ENCODE assay signal across 9 cellular contexts in the genomic region with DNA sequence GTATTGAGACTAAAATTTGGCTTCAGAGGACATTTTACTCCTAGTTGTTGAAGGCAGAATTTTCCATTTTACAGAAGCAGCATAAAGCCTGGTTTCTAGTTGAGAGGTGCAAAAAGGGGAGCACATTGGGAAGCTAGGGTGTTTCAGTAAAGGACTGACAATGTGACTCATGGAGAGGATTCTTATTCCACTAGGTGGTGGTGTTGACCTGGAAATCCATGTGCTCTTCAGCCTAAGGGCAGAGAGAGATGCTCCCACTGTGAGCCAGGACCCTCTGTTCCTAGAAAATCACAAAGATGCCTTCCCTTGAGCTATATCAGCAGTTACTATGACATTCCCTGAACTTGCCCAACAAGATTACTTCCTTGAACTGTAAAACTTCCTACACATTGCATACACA.
A peak's percentile ranks its signal among the peaks of the same experiment; 100 is the strongest.
DNase-seq lines count a peak whose midpoint lies in the region; ATAC-seq and TF ChIP-seq lines count a peak whose summit lies in the region.
"Had no signal": no experiment of that assay in that cellular context is flagged by ENCODE, and none has a peak within 500 bp of the region (broad histone marks: within the 10 kb centered on the region; RNA-seq: fewer than 3 reads in every experiment).

No MANE protein-coding gene starts in this region.

- H3K27me3 ChIP-seq in breast epithelium (no peaks in the 10 kb centered on the region), upper lobe of left lung (no peaks in the 10 kb centered on the region)

- no peak for ATAC-seq in upper lobe of left lung (ENCODE audit: low FRiP score in 2 of 2)
- ATAC-seq in GM19328 (IDR thresholded peaks at IDR 0.05; ENCODE audit: unreplicated experiment) = no peak

- no peak overlapping the region for H3K27ac Mint-ChIP-seq in MCF 10A (ENCODE audit: low read depth, unreplicated experiment)
- H3K27ac Mint-ChIP-seq: CD4-positive, CD25-positive, alpha-beta regulatory T cell had no signal

- TF ChIP-seq POLR2A in breast epithelium (IDR thresholded peaks at IDR 0.05) = no peak
- no peak for TF ChIP-seq POLR2A in upper lobe of left lung (IDR thresholded peaks at IDR 0.05)

- DNase-seq in MCF 10A (ENCODE audit: unreplicated experiment) = peak; percentile 61
- DNase-seq in breast epithelium (ENCODE audit: low spot score in 2 of 2) = no peak
- DNase-seq in NCI-H2081 (lab: John Stamatoyannopoulos, UW) = peak; percentile 5 to 37
- peak; percentile 19 for DNase-seq in fibroblast of mammary gland (ENCODE audit: low read depth)
- DNase-seq in upper lobe of left lung = no peak
- DNase-seq in GM19238 (ENCODE audit: insufficient read length, low spot score) = no peak
- DNase-seq in COLO829 (ENCODE audit: low spot score) = no peak
- DNase-seq: CD4-positive, CD25-positive, alpha-beta regulatory T cell had no signal

- no peak overlapping the region for H3K4me3 Mint-ChIP-seq in MCF 10A (ENCODE audit: unreplicated experiment)
- H3K4me3 Mint-ChIP-seq: CD4-positive, CD25-positive, alpha-beta regulatory T cell had no signal

- H3K9me3 Mint-ChIP-seq in MCF 10A (ENCODE audit: unreplicated experiment) = peaks cover 6% of the 10 kb centered on the region

- H3K27ac ChIP-seq in breast epithelium (no peak overlapping the region), upper lobe of left lung (no peak overlapping the region)

- intact Hi-C loops in MCF 10A (cut with micrococcal nuclease) (loop anchor here (1.0 to 5.0 kb wide), 6 partner anchors 77 to 572 kb away; no protein-coding TSS in a partner anchor), breast epithelium (cut with DNase I; ENCODE audit: low total_unique reads) (no loop called here)

- no peaks in the 10 kb centered on the region for H3K4me1 Mint-ChIP-seq in MCF 10A (ENCODE audit: insufficient read depth, unreplicated experiment)
- H3K4me1 Mint-ChIP-seq: CD4-positive, CD25-positive, alpha-beta regulatory T cell had no signal

- H3K36me3 ChIP-seq in breast epithelium = no peaks in the 10 kb centered on the region
- no peaks in the 10 kb centered on the region for H3K36me3 ChIP-seq in upper lobe of left lung

- CTCF ChIA-PET in MCF 10A (lab: Yijun Ruan, JAX) = interaction anchor here (0.5 to 9.7 kb wide), 38 partner anchors 11 to 781 kb away, joined by 3 to 215 read pairs (median 4); no protein-coding TSS in a partner anchor

- no TSS peak for BruUV-seq in MCF 10A (replicated peaks; lab: Mats Ljungman, UMichigan)

- H3K27me3 Mint-ChIP-seq in MCF 10A (ENCODE audit: insufficient read depth, unreplicated experiment) = no peaks in the 10 kb centered on the region
- H3K27me3 Mint-ChIP-seq: CD4-positive, CD25-positive, alpha-beta regulatory T cell had no signal

- H3K4me1 ChIP-seq in breast epithelium (no peaks in the 10 kb centered on the region), upper lobe of left lung (no peaks in the 10 kb centered on the region)

- POLR2A ChIA-PET in MCF 10A (lab: Yijun Ruan, JAX) = interaction anchor here (1.0 kb wide), 1 partner anchor 77 kb away, joined by 4 read pairs; no protein-coding TSS in a partner anchor

- H3K9me3 ChIP-seq in breast epithelium = no peaks in the 10 kb centered on the region
- H3K9me3 ChIP-seq in upper lobe of left lung = no peaks in the 10 kb centered on the region

- H3K4me3 ChIP-seq in breast epithelium (no peak overlapping the region), fibroblast of mammary gland (ENCODE audit: control insufficient read depth, low read depth, low read length) (no peak overlapping the region), upper lobe of left lung (no peak overlapping the region)

- TF ChIP-seq CTCF in MCF 10A (IDR thresholded peaks at IDR 0.05; ENCODE audit: unreplicated experiment) (peak; percentile 65), breast epithelium (IDR thresholded peaks at IDR 0.05) (no peak), fibroblast of mammary gland (conservative IDR thresholded peaks at IDR 0.05; ENCODE audit: control insufficient read depth, insufficient read depth, low read depth, low read length) (peak; percentile 23), upper lobe of left lung (IDR thresholded peaks at IDR 0.05) (peak in 4 of 6 experiments; percentile 14 to 39 (median 22))

- H3K36me3 Mint-ChIP-seq in MCF 10A (ENCODE audit: insufficient read depth, unreplicated experiment) = no peaks in the 10 kb centered on the region
- H3K36me3 Mint-ChIP-seq: CD4-positive, CD25-positive, alpha-beta regulatory T cell had no signal

- TF ChIP-seq EP300 in upper lobe of left lung (IDR thresholded peaks at IDR 0.05) = no peak

Comparison
In these comparisons a context has a peak if more than half of its experiments do, and no peak if none do; other contexts are left out.
1. DNase-seq: peak in MCF 10A (single experiment), NCI-H2081 (2 of 2) and fibroblast of mammary gland (single experiment); none in breast epithelium (0 of 2), upper lobe of left lung (0 of 2), GM19238 (single experiment) and COLO829 (single experiment).
2. CTCF ChIP-seq: peak in MCF 10A (single experiment), fibroblast of mammary gland (single experiment) and upper lobe of left lung (4 of 6); none in breast epithelium (0 of 3).